11 cellular contexts compared by ENCODE assay signal in the genomic region with DNA sequence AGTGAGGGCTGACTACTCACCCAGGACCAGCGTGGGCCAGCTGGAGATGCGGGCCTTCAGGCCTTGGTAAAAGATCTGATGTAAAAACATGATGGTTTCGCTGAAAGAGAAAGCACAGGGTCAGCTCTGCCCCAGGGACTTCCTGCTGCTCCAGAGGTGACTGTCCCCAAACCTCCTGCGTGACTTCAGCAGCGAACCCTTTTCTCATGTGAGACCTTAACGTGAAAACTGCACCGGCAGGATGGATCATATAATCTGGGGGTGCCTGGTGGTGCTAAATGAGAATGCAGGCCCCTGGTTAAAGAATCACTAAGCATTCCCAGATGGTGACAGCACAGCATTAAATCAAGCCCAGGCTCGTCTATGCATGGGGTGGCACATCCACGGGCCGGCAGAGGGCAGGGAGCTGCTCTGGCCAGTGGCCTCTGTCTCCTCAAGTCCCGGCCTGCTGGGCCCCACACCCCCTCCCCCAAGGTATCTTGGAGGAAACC. TPM values are rescaled to one million over a fixed set of nuclear protein-coding genes. Genes with fewer than 3 reads are reported as not detected.
DNase-seq lines count a peak whose midpoint lies in the region; ATAC-seq and TF ChIP-seq lines count a peak whose summit lies in the region.
"Had no signal": no experiment of that assay in that cellular context is flagged by ENCODE, and none has a peak within 500 bp of the region (broad histone marks: within the 10 kb centered on the region; RNA-seq: fewer than 3 reads in every experiment).

No MANE protein-coding gene starts in this region.

- H3K36me3 Mint-ChIP-seq in activated B cell treated with CpG ODN at 0.5 μM for 24 hours (ENCODE audit: low read depth) (no peaks in the 10 kb centered on the region), nephron (ENCODE audit: low read depth) (no peaks in the 10 kb centered on the region), Caco-2 (ENCODE audit: insufficient read depth, unreplicated experiment) (no peaks in the 10 kb centered on the region)

- ATAC-seq in activated B cell treated with CpG ODN at 0.5 μM for 24 hours (ENCODE audit: low read depth), result peak; percentile 50
- ATAC-seq: activated T-cell treated with anti-CD3 and anti-CD28 coated beads, Interleukin-2, amount 50 U/mL, for 72 hours had no signal

- no TSS peak for BruUV-seq in Caco-2 (replicated peaks; lab: Mats Ljungman, UMichigan)

- no peaks in the 10 kb centered on the region for H3K4me1 ChIP-seq in Caco-2

- no peaks in the 10 kb centered on the region for H3K36me3 ChIP-seq in Caco-2 (ENCODE audit: control insufficient read depth, insufficient read depth, low read length)

- no peaks in the 10 kb centered on the region for H3K9me3 Mint-ChIP-seq in activated B cell treated with CpG ODN at 0.5 μM for 24 hours
- H3K9me3 Mint-ChIP-seq in nephron, result peaks cover 4% of the 10 kb centered on the region
- H3K9me3 Mint-ChIP-seq in Caco-2 (ENCODE audit: unreplicated experiment), result peaks cover 9% of the 10 kb centered on the region
- H3K9me3 Mint-ChIP-seq: activated T-cell treated with anti-CD3 and anti-CD28 coated beads, Interleukin-2, amount 50 U/mL, for 72 hours had no signal

- no peak overlapping the region for H3K4me3 Mint-ChIP-seq in activated B cell treated with CpG ODN at 0.5 μM for 24 hours
- H3K4me3 Mint-ChIP-seq in nephron, result no peak overlapping the region
- H3K4me3 Mint-ChIP-seq in Caco-2 (ENCODE audit: unreplicated experiment), result no peak overlapping the region
- H3K4me3 Mint-ChIP-seq: activated T-cell treated with anti-CD3 and anti-CD28 coated beads, Interleukin-2, amount 50 U/mL, for 72 hours had no signal

- intact Hi-C loops in activated B cell treated with CpG ODN at 0.5 μM for 24 hours (cut with micrococcal nuclease) (no loop called here), Caco-2 (cut with micrococcal nuclease; ENCODE audit: unreplicated experiment) (no loop called here)

- TF ChIP-seq CTCF in GM10248 (IDR thresholded peaks at IDR 0.05; ENCODE audit: control extremely low read depth, extremely low read depth, low read depth, missing control alignments) (no peak), HFF-Myc (IDR thresholded peaks at IDR 0.05; ENCODE audit: low read depth, low read length, missing control alignments) (peak; percentile 37), activated B cell treated with CpG ODN at 0.5 μM for 24 hours (IDR thresholded peaks at IDR 0.05) (no peak), nephron (IDR thresholded peaks at IDR 0.05; ENCODE audit: unreplicated experiment in 3 of 3) (peak in 2 of 3 experiments; percentile 11 to 29), Caco-2 (IDR thresholded peaks at IDR 0.05; ENCODE audit: insufficient read depth in 1 of 2, low read depth in 1 of 2, low read length in 1 of 2, severe bottlenecking in 1 of 2, unreplicated experiment in 1 of 2) (peak in 1 of 2 experiments; percentile 13)

- POLR2A ChIA-PET in GM10248 (lab: Yijun Ruan, JAX) (no interaction called here), activated B cell treated with CpG ODN at 0.5 μM for 24 hours (lab: Charles Lee) (no interaction called here), Caco-2 (lab: Charles Lee) (no interaction called here)

- H3K4me3 ChIP-seq in HFF-Myc (replicated peaks; ENCODE audit: low read depth, low read length) (no peak overlapping the region), Caco-2 (ENCODE audit: low read depth, low read length) (no peak overlapping the region)

- peaks cover 3% of the 10 kb centered on the region for H3K4me1 Mint-ChIP-seq in activated B cell treated with CpG ODN at 0.5 μM for 24 hours
- H3K4me1 Mint-ChIP-seq in nephron, result no peaks in the 10 kb centered on the region
- peaks cover 7% of the 10 kb centered on the region for H3K4me1 Mint-ChIP-seq in Caco-2 (ENCODE audit: low read depth, unreplicated experiment)

- no peaks in the 10 kb centered on the region for H3K27me3 ChIP-seq in Caco-2 (replicated peaks; ENCODE audit: control insufficient read depth, insufficient read depth, low read length)

- DNase-seq in GM10248 (ENCODE audit: extremely low spot score) (peak; percentile 63), HFF-Myc (ENCODE audit: extremely low read depth, low read depth) (peak; percentile 25), activated B cell treated with CpG ODN at 0.5 μM for 24 hours (no peak), NOMO-1 (lab: John Stamatoyannopoulos, UW; ENCODE audit: unreplicated experiment in 2 of 2) (no peak), GF-D8 (lab: John Stamatoyannopoulos, UW) (no peak), Caco-2 (no peak)
- DNase-seq in activated CD8-positive, alpha-beta memory T cell treated with anti-CD3 and anti-CD28 coated beads for 24 hours, result no peak
- DNase-seq: activated T-cell treated with anti-CD3 and anti-CD28 coated beads, Interleukin-2, amount 50 U/mL, for 72 hours; cortex of kidney; DMS79 treated with DMSO at 0.1 percent for 48 hours had no signal

- H3K9me3 ChIP-seq in Caco-2, result no peaks in the 10 kb centered on the region

- peaks cover 9% of the 10 kb centered on the region for H3K27me3 Mint-ChIP-seq in activated B cell treated with CpG ODN at 0.5 μM for 24 hours
- H3K27me3 Mint-ChIP-seq in nephron (ENCODE audit: low read depth), result peaks cover 16% of the 10 kb centered on the region
- H3K27me3 Mint-ChIP-seq in Caco-2 (ENCODE audit: insufficient read depth, unreplicated experiment), result peaks cover 5% of the 10 kb centered on the region

- CTCF ChIA-PET in GM10248 (lab: Yijun Ruan, JAX) (interaction anchor here (0.9 to 1.9 kb wide), 2 partner anchors 28 to 150 kb away, joined by 3 to 8 read pairs; no protein-coding TSS in a partner anchor), activated B cell treated with CpG ODN at 0.5 μM for 24 hours (lab: Charles Lee) (no interaction called here), Caco-2 (lab: Charles Lee) (no interaction called here)

- peak overlapping the region; percentile 50 for H3K27ac Mint-ChIP-seq in activated B cell treated with CpG ODN at 0.5 μM for 24 hours
- H3K27ac Mint-ChIP-seq in nephron, result no peak overlapping the region
- no peak overlapping the region for H3K27ac Mint-ChIP-seq in Caco-2 (ENCODE audit: unreplicated experiment)
- H3K27ac Mint-ChIP-seq: activated T-cell treated with anti-CD3 and anti-CD28 coated beads, Interleukin-2, amount 50 U/mL, for 72 hours had no signal

RNA-seq across cellular contexts. Expression of a gene that starts 55.4 kb away (rescaled TPM):
- total RNA-seq in activated B cell treated with CpG ODN at 0.5 μM for 24 hours, result 8.6 and 11.4 TPM in 2 replicates
- 0.23 and 0.57 TPM in 2 replicates for total RNA-seq in Caco-2 (2022)
- total RNA-seq: activated T-cell treated with anti-CD3 and anti-CD28 coated beads, Interleukin-2, amount 50 U/mL, for 72 hours had no signal

Comparison
In these comparisons a context has a peak if more than half of its experiments do, and no peak if none do; other contexts are left out.
1. DNase-seq: peak in GM10248 (single experiment) and HFF-Myc (single experiment); none in activated B cell treated with CpG ODN at 0.5 μM for 24 hours (single experiment), NOMO-1 (0 of 2), activated CD8-positive, alpha-beta memory T cell treated with anti-CD3 and anti-CD28 coated beads for 24 hours (single experiment), GF-D8 (single experiment) and Caco-2 (0 of 2).
2. CTCF ChIP-seq: peak in HFF-Myc (single experiment) and nephron (2 of 3); none in GM10248 (single experiment) and activated B cell treated with CpG ODN at 0.5 μM for 24 hours (single experiment).